Comparison of ENCODE assay signal across 21 cellular contexts in genomic region chr12:32944195-32944594, GRCh38. TPM values are rescaled to one million over a fixed set of nuclear protein-coding genes. Genes with fewer than 3 reads are reported as not detected.
DNase-seq lines count a peak whose midpoint lies in the region; ATAC-seq and TF ChIP-seq lines count a peak whose summit lies in the region.
"Had no signal": no experiment of that assay in that cellular context is flagged by ENCODE, and none has a peak within 500 bp of the region (broad histone marks: within the 10 kb centered on the region; RNA-seq: fewer than 3 reads in every experiment).

No MANE protein-coding gene starts in this region.

- H3K9me2 ChIP-seq in PC-3 (replicated peaks; ENCODE audit: low read length) = no peaks in the 10 kb centered on the region

- no peaks in the 10 kb centered on the region for H3K27me3 ChIP-seq in PC-3 (ENCODE audit: low read length)
- H3K27me3 ChIP-seq in endodermal cell (ENCODE audit: control insufficient read depth, insufficient read depth, low read length, poor library complexity, severe bottlenecking) = no peaks in the 10 kb centered on the region
- H3K27me3 ChIP-seq in osteoblast (ENCODE audit: insufficient read depth, low read length) = no peaks in the 10 kb centered on the region
- H3K27me3 ChIP-seq in left lung = no peaks in the 10 kb centered on the region

- H3K36me3 ChIP-seq in PC-3 (ENCODE audit: low read depth, low read length) (no peaks in the 10 kb centered on the region), endodermal cell (ENCODE audit: control insufficient read depth, insufficient read depth, low read length) (no peaks in the 10 kb centered on the region), osteoblast (ENCODE audit: insufficient read depth, low read length) (no peaks in the 10 kb centered on the region), left lung (no peaks in the 10 kb centered on the region)

- peaks cover 12% of the 10 kb centered on the region for H3K4me1 Mint-ChIP-seq in endodermal cell
- H3K4me1 Mint-ChIP-seq in stimulated activated memory B cell treated with anti-CD40 and anti-IgM and Interleukin-4, amounts not matched to agents 10 μg/mL and 1 μg/mL and 100 μg/mL, for 72 hours = no peaks in the 10 kb centered on the region
- H3K4me1 Mint-ChIP-seq: IgD-negative memory B cell had no signal

- no peak for TF ChIP-seq CTCF in PC-3 (conservative IDR thresholded peaks at IDR 0.05; ENCODE audit: low read depth, low read length)
- peak; percentile 34 for TF ChIP-seq CTCF in endodermal cell (conservative IDR thresholded peaks at IDR 0.05)
- TF ChIP-seq CTCF in osteoblast (IDR thresholded peaks at IDR 0.05; ENCODE audit: extremely low read depth, low read depth, low read length) = no peak
- TF ChIP-seq CTCF in left lung (IDR thresholded peaks at IDR 0.05) = no peak

- H3K9me3 ChIP-seq in PC-3 (ENCODE audit: low read length) (no peaks in the 10 kb centered on the region), endodermal cell (ENCODE audit: control insufficient read depth, low read length) (no peaks in the 10 kb centered on the region), osteoblast (ENCODE audit: low read depth, low read length) (no peaks in the 10 kb centered on the region), left lung (no peaks in the 10 kb centered on the region)

- ATAC-seq in PC-3 = peak; percentile 87
- no peak for ATAC-seq in stimulated activated memory B cell treated with anti-CD40 and anti-IgM and Interleukin-4, amounts not matched to agents 10 μg/mL and 1 μg/mL and 100 μg/mL, for 72 hours
- ATAC-seq in left lung = no peak
- ATAC-seq: Panc1, Right ventricle myocardium inferior had no signal

- no peaks in the 10 kb centered on the region for H3K27me3 Mint-ChIP-seq in endodermal cell (ENCODE audit: insufficient read depth)
- H3K27me3 Mint-ChIP-seq in stimulated activated memory B cell treated with anti-CD40 and anti-IgM and Interleukin-4, amounts not matched to agents 10 μg/mL and 1 μg/mL and 100 μg/mL, for 72 hours = no peaks in the 10 kb centered on the region
- H3K27me3 Mint-ChIP-seq: IgD-negative memory B cell had no signal

- H3K9ac ChIP-seq in PC-3 (ENCODE audit: low read length) = no peak overlapping the region
- no peak overlapping the region for H3K9ac ChIP-seq in endodermal cell (ENCODE audit: extremely low read depth, low read length, poor library complexity, severe bottlenecking)

- BruUV-seq in PC-3 (replicated peaks; lab: Mats Ljungman, UMichigan) = no TSS peak

- no peak overlapping the region for H3K4me3 Mint-ChIP-seq in endodermal cell
- H3K4me3 Mint-ChIP-seq in stimulated activated memory B cell treated with anti-CD40 and anti-IgM and Interleukin-4, amounts not matched to agents 10 μg/mL and 1 μg/mL and 100 μg/mL, for 72 hours = no peak overlapping the region
- H3K4me3 Mint-ChIP-seq: HFFc6, IgD-negative memory B cell had no signal

- H3K27ac Mint-ChIP-seq in endodermal cell = no peak overlapping the region
- H3K27ac Mint-ChIP-seq in stimulated activated memory B cell treated with anti-CD40 and anti-IgM and Interleukin-4, amounts not matched to agents 10 μg/mL and 1 μg/mL and 100 μg/mL, for 72 hours = no peak overlapping the region
- H3K27ac Mint-ChIP-seq: HFFc6, IgD-negative memory B cell had no signal

- peak overlapping the region; percentile 57; the same call in 1 of the 2 replicates for H3K4me2 ChIP-seq in PC-3 (ENCODE audit: low read length)
- H3K4me2 ChIP-seq in osteoblast (ENCODE audit: insufficient read depth, low read length) = no peak overlapping the region

- no peaks in the 10 kb centered on the region for H3K36me3 Mint-ChIP-seq in endodermal cell (ENCODE audit: low read depth)
- H3K36me3 Mint-ChIP-seq in stimulated activated memory B cell treated with anti-CD40 and anti-IgM and Interleukin-4, amounts not matched to agents 10 μg/mL and 1 μg/mL and 100 μg/mL, for 72 hours = no peaks in the 10 kb centered on the region
- H3K36me3 Mint-ChIP-seq: IgD-negative memory B cell had no signal

- intact Hi-C loops in PC-3 (cut with micrococcal nuclease) (no loop called here), left lung (cut with DNase I) (no loop called here)

- H3K4me3 ChIP-seq in PC-3 (ENCODE audit: low read length) (no peak overlapping the region), endodermal cell (ENCODE audit: low read length) (no peak overlapping the region), osteoblast (ENCODE audit: insufficient read depth, low read length) (no peak overlapping the region), left lung (no peak overlapping the region)

- H4K20me1 ChIP-seq in PC-3 (ENCODE audit: low read length) = no peaks in the 10 kb centered on the region
- H4K20me1 ChIP-seq in osteoblast (ENCODE audit: insufficient read depth, low read length) = no peaks in the 10 kb centered on the region

- H3K27ac ChIP-seq in PC-3 (ENCODE audit: low read length) = peak overlapping the region; percentile 69
- no peak overlapping the region for H3K27ac ChIP-seq in endodermal cell (ENCODE audit: low read depth, low read length)
- no peak overlapping the region for H3K27ac ChIP-seq in osteoblast (ENCODE audit: low read depth, low read length)
- no peak overlapping the region for H3K27ac ChIP-seq in caudate nucleus (ENCODE audit: low read depth, low read length)
- no peak overlapping the region for H3K27ac ChIP-seq in left lung

- no peaks in the 10 kb centered on the region for H3K79me2 ChIP-seq in PC-3 (ENCODE audit: low read length)
- no peaks in the 10 kb centered on the region for H3K79me2 ChIP-seq in osteoblast (ENCODE audit: insufficient read depth, low read length)

- H2AFZ ChIP-seq in PC-3 (ENCODE audit: low read length) = 0 out of 2 replicates have a peak overlapping the region, but pooled peaks have one; percentile 5
- no peak overlapping the region for H2AFZ ChIP-seq in osteoblast (ENCODE audit: low read length)

- H3K9me3 Mint-ChIP-seq in endodermal cell = peaks cover 2% of the 10 kb centered on the region
- H3K9me3 Mint-ChIP-seq in stimulated activated memory B cell treated with anti-CD40 and anti-IgM and Interleukin-4, amounts not matched to agents 10 μg/mL and 1 μg/mL and 100 μg/mL, for 72 hours = no peaks in the 10 kb centered on the region
- H3K9me3 Mint-ChIP-seq: HFFc6, IgD-negative memory B cell had no signal

- CTCF ChIA-PET in PC-3 (lab: Charles Lee) = no interaction called here

- POLR2A ChIA-PET in PC-3 (lab: Charles Lee; ENCODE audit: unreplicated experiment) = no interaction called here

- WGBS in endodermal cell (ENCODE audit: insufficient coverage in 1 of 2, insufficient read length in 1 of 2), 2 experiments = 95 to 97% methylated on average over 6 of the region's 6 CpGs

- no peaks in the 10 kb centered on the region for H3F3A ChIP-seq in PC-3 (ENCODE audit: low read length, unreplicated experiment)

- DNase-seq in Daoy (ENCODE audit: low read depth) (peak; percentile 34), PC-3 (peak; percentile 88), endodermal cell (no peak), osteoblast (ENCODE audit: insufficient read length, low spot score, missing footprints) (peak; percentile 17), caudate nucleus (lab: John Stamatoyannopoulos, UW) (no peak), OCI-M2 (lab: John Stamatoyannopoulos, UW; ENCODE audit: unreplicated experiment) (no peak), left lung (no peak)
- DNase-seq: AML-193, HFFc6, Kasumi-1, NCI-H1105 treated with DMSO at 0.1 percent for 48 hours, NCI-H1694, NCI-H2107, NCI-H510A, NCI-H82, SW 1271 had no signal

- H3K4me1 ChIP-seq in PC-3 (ENCODE audit: insufficient read depth, low read length) = peaks cover 13% of the 10 kb centered on the region
- peaks cover 2% of the 10 kb centered on the region for H3K4me1 ChIP-seq in endodermal cell (ENCODE audit: control insufficient read depth, insufficient read depth, low read length)
- H3K4me1 ChIP-seq in osteoblast (ENCODE audit: insufficient read depth, low read length) = no peaks in the 10 kb centered on the region
- no peaks in the 10 kb centered on the region for H3K4me1 ChIP-seq in left lung

RNA-seq across cellular contexts. Expression of gene PKP2, which starts 47.6 kb away (rescaled TPM):
- total RNA-seq in Daoy (2014; rRNA removed; shearing (Covaris generic)) = 3.6 and 4.2 TPM in 2 replicates
- total RNA-seq in PC-3 (2014; rRNA removed) (12.7 TPM in 2 replicates), endodermal cell (100 to 1,000 TPM in 1 of 2 donors, 10 to 100 TPM in 1; 62.5 to 124 TPM), osteoblast (under 0.01 and 0.29 TPM in 2 replicates), left lung (1 to 10 TPM; 1.5 to 2.2 TPM)
- 18.1 TPM for polyA plus RNA-seq in endodermal cell (2013, experiment 1 of 2)
- polyA plus RNA-seq in endodermal cell (2013, experiment 2 of 2) = 20.5 TPM
- total RNA-seq: SK-MEL-5 had no signal

Comparison
In these comparisons a context has a peak if more than half of its experiments do, and no peak if none do; other contexts are left out.
1. DNase-seq: peak in Daoy (single experiment), PC-3 (single experiment) and osteoblast (single experiment); none in endodermal cell (single experiment), caudate nucleus (0 of 61), OCI-M2 (single experiment) and left lung (0 of 2).